Comparison of ENCODE assay signal across 11 cellular contexts in genomic region chr19:19214892-19215291, GRCh38. TPM values are rescaled to one million over a fixed set of nuclear protein-coding genes. Genes with fewer than 3 reads are reported as not detected.
DNase-seq lines count a peak whose midpoint lies in the region; ATAC-seq and TF ChIP-seq lines count a peak whose summit lies in the region.
"Had no signal": no experiment of that assay in that cellular context is flagged by ENCODE, and none has a peak within 500 bp of the region (broad histone marks: within the 10 kb centered on the region; RNA-seq: fewer than 3 reads in every experiment).

No MANE protein-coding gene starts in this region.

- no peak overlapping the region for H3K4me3 Mint-ChIP-seq in MCF 10A (ENCODE audit: unreplicated experiment)

- no peaks in the 10 kb centered on the region for H3K79me2 ChIP-seq in mammary epithelial cell (ENCODE audit: insufficient read depth, low read length)

- H3K27ac Mint-ChIP-seq in MCF 10A (ENCODE audit: low read depth, unreplicated experiment) = no peak overlapping the region

- H3K27me3 Mint-ChIP-seq in MCF 10A (ENCODE audit: insufficient read depth, unreplicated experiment) = peaks cover 27% of the 10 kb centered on the region

- dilution Hi-C loops in mammary epithelial cell (cut with HindIII; ENCODE audit: low sequenced_read_pairs) = loop anchor here (5.0 kb wide), 1 partner anchor 42 kb away; no protein-coding TSS in a partner anchor

- CTCF ChIA-PET in MCF 10A (lab: Yijun Ruan, JAX) = interaction anchor here (1.3 kb wide), 1 partner anchor 69 kb away, joined by 3 read pairs; no protein-coding TSS in a partner anchor
- CTCF ChIA-PET in mammary epithelial cell (lab: Charles Lee; ENCODE audit: low non-redundant PET) = no interaction called here

- BruUV-seq in MCF 10A (replicated peaks; lab: Mats Ljungman, UMichigan) = no TSS peak
- BruUV-seq in mammary epithelial cell (replicated peaks; lab: Mats Ljungman, UMichigan) = no TSS peak

- no peaks in the 10 kb centered on the region for H4K20me1 ChIP-seq in mammary epithelial cell (ENCODE audit: insufficient read depth, low read length)

- no peaks in the 10 kb centered on the region for H3K4me1 ChIP-seq in mammary epithelial cell (ENCODE audit: insufficient read depth, low read length)
- H3K4me1 ChIP-seq in foreskin keratinocyte = no peaks in the 10 kb centered on the region
- no peaks in the 10 kb centered on the region for H3K4me1 ChIP-seq in effector memory CD4-positive, alpha-beta T cell (ENCODE audit: control insufficient read depth, insufficient read depth, low read length, poor library complexity, severe bottlenecking)
- H3K4me1 ChIP-seq: suprapubic skin had no signal

- ATAC-seq in foreskin keratinocyte (peak; percentile 47), GM18517 (IDR thresholded peaks at IDR 0.05; ENCODE audit: unreplicated experiment) (no peak)

- no peak overlapping the region for H3K27ac ChIP-seq in mammary epithelial cell (ENCODE audit: insufficient read depth, low read depth, low read length)
- no peak overlapping the region for H3K27ac ChIP-seq in foreskin keratinocyte
- H3K27ac ChIP-seq in effector memory CD4-positive, alpha-beta T cell (ENCODE audit: insufficient read depth, low read length, poor library complexity, severe bottlenecking) = no peak overlapping the region
- H3K27ac ChIP-seq: C4-2B, ovary, suprapubic skin had no signal

- no peaks in the 10 kb centered on the region for H3K9me3 Mint-ChIP-seq in MCF 10A (ENCODE audit: unreplicated experiment)

- no peaks in the 10 kb centered on the region for H3K4me1 Mint-ChIP-seq in MCF 10A (ENCODE audit: insufficient read depth, unreplicated experiment)

- no peaks in the 10 kb centered on the region for H3K9me3 ChIP-seq in mammary epithelial cell (replicated peaks; ENCODE audit: insufficient read depth, low read length)
- no peaks in the 10 kb centered on the region for H3K9me3 ChIP-seq in effector memory CD4-positive, alpha-beta T cell (ENCODE audit: control insufficient read depth, low read length)
- H3K9me3 ChIP-seq: ovary, suprapubic skin had no signal

- intact Hi-C loops in MCF 10A (cut with micrococcal nuclease) (no loop called here), mammary epithelial cell (cut with micrococcal nuclease) (no loop called here), posterior vena cava (cut with DNase I) (no loop called here)

- H2AFZ ChIP-seq in mammary epithelial cell (ENCODE audit: low read depth, low read length) = no peak overlapping the region

- H3K36me3 Mint-ChIP-seq in MCF 10A (ENCODE audit: insufficient read depth, unreplicated experiment) = no peaks in the 10 kb centered on the region

- POLR2A ChIA-PET in MCF 10A (lab: Yijun Ruan, JAX) = no interaction called here

- H3K4me2 ChIP-seq in mammary epithelial cell (ENCODE audit: insufficient read depth, low read depth, low read length) = no peak overlapping the region

- peaks cover 2% of the 10 kb centered on the region for H3K27me3 ChIP-seq in mammary epithelial cell (ENCODE audit: insufficient read depth, low read length)
- H3K27me3 ChIP-seq in foreskin keratinocyte = peaks cover 41% of the 10 kb centered on the region
- H3K27me3 ChIP-seq in effector memory CD4-positive, alpha-beta T cell (replicated peaks; ENCODE audit: control insufficient read depth, insufficient read depth, low read length, poor library complexity, severe bottlenecking) = peaks cover 42% of the 10 kb centered on the region
- H3K27me3 ChIP-seq: ovary had no signal

- H3K9ac ChIP-seq in mammary epithelial cell (ENCODE audit: insufficient read depth, low read length) = no peak overlapping the region

- TF ChIP-seq CTCF in MCF 10A (IDR thresholded peaks at IDR 0.05; ENCODE audit: unreplicated experiment) = no peak
- TF ChIP-seq CTCF in mammary epithelial cell (conservative IDR thresholded peaks at IDR 0.05 in 1 of 2, IDR thresholded peaks at IDR 0.05 in 1 of 2; ENCODE audit: extremely low read depth in 1 of 2, insufficient read depth in 1 of 2, low read depth in 1 of 2, low read length in 2 of 2) = no peak
- TF ChIP-seq CTCF in foreskin keratinocyte (conservative IDR thresholded peaks at IDR 0.05) = no peak

- no peaks in the 10 kb centered on the region for H3K36me3 ChIP-seq in mammary epithelial cell (ENCODE audit: insufficient read depth, low read length)
- no peaks in the 10 kb centered on the region for H3K36me3 ChIP-seq in effector memory CD4-positive, alpha-beta T cell (ENCODE audit: control insufficient read depth, insufficient read depth, low read length)
- H3K36me3 ChIP-seq: ovary, suprapubic skin had no signal

- H3K4me3 ChIP-seq in mammary epithelial cell (replicated peaks in 1 of 3; ENCODE audit: insufficient read depth in 1 of 3, low read depth in 2 of 3, low read length in 3 of 3) = no peak overlapping the region
- no peak overlapping the region for H3K4me3 ChIP-seq in effector memory CD4-positive, alpha-beta T cell (ENCODE audit: insufficient read depth, low read depth, low read length, poor library complexity, severe bottlenecking)
- H3K4me3 ChIP-seq: ovary, suprapubic skin had no signal

- WGBS in mammary epithelial cell (ENCODE audit: low coverage, missing lambda C conversion rate) = 2% methylated on average over 6 of the region's 8 CpGs

- in situ Hi-C loops in mammary epithelial cell (cut with MboI; ENCODE audit: low sequenced_read_pairs in 2 of 2) = no loop called here

- DNase-seq in MCF 10A (ENCODE audit: unreplicated experiment) (peak; percentile 39), mammary epithelial cell (no peak), T1000 (lab: John Stamatoyannopoulos, UW) (peak; percentile 12), foreskin keratinocyte (no peak), posterior vena cava (ENCODE audit: low spot score) (no peak)
- DNase-seq in stimulated activated CD8-positive, alpha-beta memory T cell treated with anti-CD3 and anti-CD28 coated beads, Interleukin-4, amount 100 ng/mL, for 48 hours = peak; percentile 68
- DNase-seq in effector memory CD4-positive, alpha-beta T cell = no peak

RNA-seq across cellular contexts. Expression of gene NCAN, which starts 3.1 kb away (rescaled TPM):
- total RNA-seq in MCF 10A (2022) (not detected in 2 replicates), mammary epithelial cell (not detected), foreskin keratinocyte (not detected in 2 replicates), posterior vena cava (not detected)
- polyA plus RNA-seq in mammary epithelial cell (not detected), foreskin keratinocyte (not detected in 2 replicates)
- polyA minus RNA-seq in mammary epithelial cell = not detected
- total RNA-seq: ovary, suprapubic skin had no signal
- polyA plus RNA-seq: ovary had no signal

RNA-seq across cellular contexts. Expression of gene NR2C2AP, which starts 11.7 kb away (rescaled TPM):
- total RNA-seq in MCF 10A (2022) (13.4 and 20.6 TPM in 2 replicates), mammary epithelial cell (10 to 100 TPM in 1 of 2 donors, 1 to 10 TPM in 1; 8.5 to 20.7 TPM), foreskin keratinocyte (27.1 and 30.2 TPM in 2 replicates), posterior vena cava (10 to 100 TPM in 1 of 2 donors, 1 to 10 TPM in 1; 9.3 to 14.8 TPM)
- polyA plus RNA-seq in mammary epithelial cell (22.8 TPM), foreskin keratinocyte (40.5 and 45.7 TPM in 2 replicates)
- 21.8 TPM for polyA minus RNA-seq in mammary epithelial cell

RNA-seq across cellular contexts. Expression of gene RFXANK, which starts 22.8 kb away (rescaled TPM):
- total RNA-seq in MCF 10A (2022) = 115 and 118 TPM in 2 replicates
- total RNA-seq in mammary epithelial cell = 10 to 100 TPM; 66.8 to 100.0 TPM
- 65.1 TPM for polyA plus RNA-seq in mammary epithelial cell
- polyA minus RNA-seq in mammary epithelial cell = 38.8 TPM
- total RNA-seq in foreskin keratinocyte = 118 and 132 TPM in 2 replicates
- polyA plus RNA-seq in foreskin keratinocyte = 154 TPM in 2 replicates
- 10 to 100 TPM; 32.8 to 36.6 TPM for total RNA-seq in posterior vena cava

RNA-seq across cellular contexts. Expression of gene BORCS8, which starts 22.9 kb away (rescaled TPM):
- total RNA-seq in MCF 10A (2022) (25.4 and 26.3 TPM in 2 replicates), mammary epithelial cell (10 to 100 TPM; 13.3 to 35.1 TPM), foreskin keratinocyte (21.7 and 21.8 TPM in 2 replicates), posterior vena cava (10 to 100 TPM; 16.2 to 19.4 TPM)
- polyA plus RNA-seq in mammary epithelial cell (22.5 TPM), foreskin keratinocyte (29.3 and 33.1 TPM in 2 replicates)
- 13.3 TPM for polyA minus RNA-seq in mammary epithelial cell

RNA-seq across cellular contexts. Expression of gene MEF2B, which starts 44.8 kb away (rescaled TPM):
- total RNA-seq in MCF 10A (2022) = 1.4 TPM in 2 replicates
- total RNA-seq in mammary epithelial cell = under 1 TPM in 1 of 2 donors, not detected in 1; 0.68 TPM
- polyA plus RNA-seq in mammary epithelial cell = 0.05 TPM
- not detected for polyA minus RNA-seq in mammary epithelial cell
- 0.18 TPM in 1 of 2 replicates, not detected in the other for total RNA-seq in foreskin keratinocyte
- polyA plus RNA-seq in foreskin keratinocyte = 0.51 and 0.66 TPM in 2 replicates
- total RNA-seq in posterior vena cava = 1 to 10 TPM in 1 of 2 donors, under 1 TPM in 1; 0.76 to 1.3 TPM

Comparison
In these comparisons a context has a peak if more than half of its experiments do, and no peak if none do; other contexts are left out.
1. DNase-seq: peak in MCF 10A (single experiment), T1000 (single experiment) and stimulated activated CD8-positive, alpha-beta memory T cell treated with anti-CD3 and anti-CD28 coated beads, Interleukin-4, amount 100 ng/mL, for 48 hours (single experiment); none in mammary epithelial cell (single experiment), foreskin keratinocyte (0 of 2), posterior vena cava (single experiment) and effector memory CD4-positive, alpha-beta T cell (0 of 3).